ENCODE assay signal across 36 cellular contexts in genomic region chr3:38369186-38369585, GRCh38.
"Had no signal": no experiment of that assay in that cellular context is flagged by ENCODE, and none has a peak within 500 bp of the region (broad histone marks: within the 10 kb centered on the region; RNA-seq: fewer than 3 reads in every experiment).

No MANE protein-coding gene starts in this region.

- H3K4me1 ChIP-seq: adrenal gland, breast epithelium had no signal

- H3K27me3 Mint-ChIP-seq: activated B cell treated with CpG ODN at 0.5 μM for 24 hours; activated CD4-positive, alpha-beta memory T cell treated with anti-CD3 and anti-CD28 coated beads for 36 hours; activated CD8-positive, alpha-beta memory T cell treated with anti-CD3 and anti-CD28 coated beads, Interleukin-2, amount 10 ng/mL, durations not matched to agents 7 days and 5 days; activated CD8-positive, alpha-beta T cell treated with anti-CD3 and anti-CD28 coated beads for 36 hours; activated naive CD8-positive, alpha-beta T cell treated with anti-CD3 and anti-CD28 coated beads for 36 hours; activated T-helper 17 cell treated with anti-CD3 and anti-CD28 coated beads, Interleukin-2, amount 50 U/mL, for 72 hours had no signal

- H3K27ac Mint-ChIP-seq: activated B cell treated with CpG ODN at 0.5 μM for 24 hours; activated CD4-positive, alpha-beta memory T cell treated with anti-CD3 and anti-CD28 coated beads for 36 hours; activated CD4-positive, alpha-beta T cell treated with anti-CD3 and anti-CD28 coated beads, Interleukin-2, amount 10 ng/mL, durations not matched to agents 24 days and 14 days; activated CD8-positive, alpha-beta memory T cell treated with anti-CD3 and anti-CD28 coated beads, Interleukin-2, amount 10 ng/mL, durations not matched to agents 7 days and 5 days; activated CD8-positive, alpha-beta T cell treated with anti-CD3 and anti-CD28 coated beads for 36 hours; activated naive CD4-positive, alpha-beta T cell treated with anti-CD3 and anti-CD28 coated beads for 36 hours; activated naive CD4-positive, alpha-beta T cell treated with anti-CD3 and anti-CD28 coated beads, Interleukin-2, amount 50 U/mL, for 72 hours; activated naive CD8-positive, alpha-beta T cell treated with anti-CD3 and anti-CD28 coated beads for 36 hours; activated T-cell treated with anti-CD3 and anti-CD28 coated beads, Interleukin-2, amount 50 U/mL, for 72 hours; activated T-helper 1 cell treated with anti-CD3 and anti-CD28 coated beads, Interleukin-12 subunit alpha, Interleukin-12 subunit beta, Interleukin-2, Interleukin-4 antibody, amounts not matched to agents 30 ng/mL and 10 ng/mL and 1 ng/mL, durations not matched to agents 14 hours and 24 hours and 36 hours; activated T-helper 17 cell treated with anti-CD3 and anti-CD28 coated beads, Interleukin-2, amount 50 U/mL, for 72 hours; T-helper 1 cell treated with Interleukin-12 subunit alpha and Interleukin-12 subunit beta and Interleukin-4 antibody, amounts not matched to agents 30 μg/mL and 1 μg/mL, for 36 hours; T-helper 2 cell treated with Interferon-gamma antibody and Interleukin-4, amounts not matched to agents 5 μg/mL and 100 μg/mL, for 36 hours had no signal

- H3K27me3 ChIP-seq: adrenal gland, body of pancreas, brain microvascular endothelial cell, breast epithelium had no signal

- DNase-seq: activated B cell treated with CpG ODN at 0.5 μM for 24 hours; activated CD4-positive, alpha-beta memory T cell treated with anti-CD3 and anti-CD28 coated beads for 36 hours; activated CD4-positive, alpha-beta T cell treated with anti-CD3 and anti-CD28 coated beads for 4 hours; activated CD4-positive, alpha-beta T cell treated with anti-CD3 and anti-CD28 coated beads, Interleukin-2, amount 10 ng/mL, durations not matched to agents 24 days and 14 days; activated CD4-positive, alpha-beta T cell treated with anti-CD3 and anti-CD28 coated beads, Interleukin-2, amount 50 U/mL, for 1 hour; activated CD4-positive, alpha-beta T cell treated with anti-CD3 and anti-CD28 coated beads, Interleukin-2, amount 50 U/mL, for 4 hours; activated CD4-positive, CD25-positive, alpha-beta regulatory T cell treated with anti-CD3 and anti-CD28 coated beads, Interleukin-2, amount 50 U/mL, for 72 hours; activated CD8-positive, alpha-beta memory T cell treated with anti-CD3 and anti-CD28 coated beads, Interleukin-2, amount 10 ng/mL, durations not matched to agents 7 days and 5 days; activated CD8-positive, alpha-beta T cell treated with anti-CD3 and anti-CD28 coated beads for 36 hours; activated effector memory CD4-positive, alpha-beta T cell treated with anti-CD3 and anti-CD28 coated beads, Interleukin-2, amount 50 U/mL, for 16 hours; activated gamma-delta T cell treated with Interleukin-2 at 50 U/mL for 16 hours; activated naive CD4-positive, alpha-beta T cell; activated naive CD4-positive, alpha-beta T cell treated with anti-CD3 and anti-CD28 coated beads for 36 hours; activated naive CD4-positive, alpha-beta T cell treated with anti-CD3 and anti-CD28 coated beads, Interleukin-2, amount 50 U/mL, for 16 hours; activated naive CD8-positive, alpha-beta T cell treated with anti-CD3 and anti-CD28 coated beads for 36 hours; activated T-cell treated with anti-CD3 and anti-CD28 coated beads for 4 hours; activated T-cell treated with anti-CD3 and anti-CD28 coated beads, Interleukin-2, amount 50 U/mL, for 1 hour; activated T-cell treated with anti-CD3 and anti-CD28 coated beads, Interleukin-2, amount 50 U/mL, for 4 hours; activated T-cell treated with anti-CD3 and anti-CD28 coated beads, Interleukin-2, amount 50 U/mL, for 72 hours; adrenal gland; amniotic stem cell; aorta; body of pancreas; brain microvascular endothelial cell; central memory CD4-positive, alpha-beta T cell; SW 1271; T-helper 1 cell; T-helper 2 cell; T-helper 9 cell had no signal

- H3K4me3 ChIP-seq: adrenal gland, body of pancreas, breast epithelium had no signal

- ATAC-seq: activated CD8-positive, alpha-beta memory T cell treated with anti-CD3 and anti-CD28 coated beads, Interleukin-2, amount 10 ng/mL, durations not matched to agents 7 days and 5 days; activated CD8-positive, alpha-beta T cell treated with anti-CD3 and anti-CD28 coated beads for 36 hours; activated naive CD4-positive, alpha-beta T cell treated with anti-CD3 and anti-CD28 coated beads, Interleukin-2, amount 50 U/mL, for 72 hours; activated T-cell treated with anti-CD3 and anti-CD28 coated beads, Interleukin-2, amount 50 U/mL, for 4 hours; activated T-cell treated with anti-CD3 and anti-CD28 coated beads, Interleukin-2, amount 50 U/mL, for 72 hours; activated T-helper 17 cell treated with anti-CD3 and anti-CD28 coated beads, Interleukin-2, amount 50 U/mL, for 72 hours; body of pancreas had no signal

- H3K4me1 Mint-ChIP-seq: activated B cell treated with CpG ODN at 0.5 μM for 24 hours had no signal

- H3K27ac ChIP-seq: adrenal gland, body of pancreas, brain microvascular endothelial cell, breast epithelium, VCaP had no signal

- H3K9me3 Mint-ChIP-seq: activated B cell treated with CpG ODN at 0.5 μM for 24 hours; activated CD8-positive, alpha-beta T cell treated with anti-CD3 and anti-CD28 coated beads for 36 hours; activated naive CD4-positive, alpha-beta T cell treated with anti-CD3 and anti-CD28 coated beads, Interleukin-2, amount 50 U/mL, for 72 hours; activated naive CD8-positive, alpha-beta T cell treated with anti-CD3 and anti-CD28 coated beads for 36 hours; activated T-helper 1 cell treated with anti-CD3 and anti-CD28 coated beads, Interleukin-12 subunit alpha, Interleukin-12 subunit beta, Interleukin-2, Interleukin-4 antibody, amounts not matched to agents 30 ng/mL and 10 ng/mL and 1 ng/mL, durations not matched to agents 14 hours and 24 hours and 36 hours; activated T-helper 17 cell treated with anti-CD3 and anti-CD28 coated beads, Interleukin-2, amount 50 U/mL, for 72 hours; T-helper 2 cell treated with Interferon-gamma antibody and Interleukin-4, amounts not matched to agents 5 μg/mL and 100 μg/mL, for 36 hours had no signal

- H3K9me3 ChIP-seq: adrenal gland, body of pancreas, breast epithelium had no signal

- H3K4me3 Mint-ChIP-seq: activated B cell treated with CpG ODN at 0.5 μM for 24 hours; activated CD4-positive, alpha-beta memory T cell treated with anti-CD3 and anti-CD28 coated beads for 36 hours; activated CD4-positive, alpha-beta T cell treated with anti-CD3 and anti-CD28 coated beads, Interleukin-2, amount 10 ng/mL, durations not matched to agents 24 days and 14 days; activated CD8-positive, alpha-beta memory T cell treated with anti-CD3 and anti-CD28 coated beads, Interleukin-2, amount 10 ng/mL, durations not matched to agents 7 days and 5 days; activated CD8-positive, alpha-beta T cell treated with anti-CD3 and anti-CD28 coated beads for 36 hours; activated naive CD4-positive, alpha-beta T cell treated with anti-CD3 and anti-CD28 coated beads for 36 hours; activated naive CD8-positive, alpha-beta T cell treated with anti-CD3 and anti-CD28 coated beads for 36 hours; activated T-cell treated with anti-CD3 and anti-CD28 coated beads, Interleukin-2, amount 50 U/mL, for 4 hours; activated T-cell treated with anti-CD3 and anti-CD28 coated beads, Interleukin-2, amount 50 U/mL, for 72 hours; activated T-helper 1 cell treated with anti-CD3 and anti-CD28 coated beads, Interleukin-12 subunit alpha, Interleukin-12 subunit beta, Interleukin-2, Interleukin-4 antibody, amounts not matched to agents 30 ng/mL and 10 ng/mL and 1 ng/mL, durations not matched to agents 14 hours and 24 hours and 36 hours; activated T-helper 17 cell treated with anti-CD3 and anti-CD28 coated beads, Interleukin-2, amount 50 U/mL, for 72 hours; T-helper 1 cell treated with Interleukin-12 subunit alpha and Interleukin-12 subunit beta and Interleukin-4 antibody, amounts not matched to agents 30 μg/mL and 1 μg/mL, for 36 hours; T-helper 2 cell treated with Interferon-gamma antibody and Interleukin-4, amounts not matched to agents 5 μg/mL and 100 μg/mL, for 36 hours had no signal

- H3K36me3 ChIP-seq: breast epithelium had no signal
